Comparison of ENCODE assay signal across 8 cellular contexts in the genomic region with DNA sequence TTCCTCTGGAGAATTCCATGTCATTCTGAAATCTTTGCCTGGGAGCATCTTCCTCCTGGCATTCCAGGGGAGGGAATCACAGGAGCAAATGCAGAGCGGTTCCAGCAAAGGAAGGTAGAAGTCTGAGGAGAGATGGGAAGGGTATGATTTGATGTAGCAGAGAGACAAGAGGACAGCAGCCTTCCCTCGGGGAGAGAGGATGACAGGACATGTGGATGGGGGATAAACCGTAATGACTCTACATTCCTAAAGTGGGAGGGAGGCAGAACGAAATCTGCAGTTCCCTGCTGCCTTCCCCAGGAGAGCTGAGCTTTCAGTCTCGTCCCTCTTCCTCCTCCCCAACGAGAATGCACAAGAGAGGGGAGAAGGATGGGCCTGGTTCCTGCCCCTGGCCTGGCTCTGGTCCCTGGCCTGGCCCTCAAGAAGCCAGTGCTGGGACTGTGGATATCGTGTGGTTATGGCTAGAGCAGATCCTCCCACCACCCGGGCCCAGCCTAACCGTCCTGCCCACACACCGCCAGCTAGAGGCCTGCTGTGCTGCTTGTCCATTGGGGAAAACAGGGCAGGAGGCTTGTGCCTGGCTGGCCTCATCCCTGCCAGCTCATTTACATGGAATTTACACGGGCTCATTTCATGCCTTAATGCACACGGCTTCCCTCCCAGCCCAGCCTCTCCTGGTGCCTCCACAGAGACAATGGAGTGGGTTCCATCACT. TPM values are rescaled to one million over a fixed set of nuclear protein-coding genes. Genes with fewer than 3 reads are reported as not detected.
DNase-seq lines count a peak whose midpoint lies in the region; ATAC-seq and TF ChIP-seq lines count a peak whose summit lies in the region.

No MANE protein-coding gene starts in this region.

- H3K27me3 Mint-ChIP-seq in activated naive CD4-positive, alpha-beta T cell treated with anti-CD3 and anti-CD28 coated beads, Interleukin-2, amount 10 ng/mL, durations not matched to agents 7 days and 5 days, result no peaks in the 10 kb centered on the region

- H3K4me1 Mint-ChIP-seq in activated naive CD4-positive, alpha-beta T cell treated with anti-CD3 and anti-CD28 coated beads, Interleukin-2, amount 10 ng/mL, durations not matched to agents 7 days and 5 days, result peaks cover 25% of the 10 kb centered on the region

- peaks cover 15% of the 10 kb centered on the region for H3K4me1 ChIP-seq in foreskin keratinocyte

- no peak for DNase-seq in activated naive CD4-positive, alpha-beta T cell treated with anti-CD3 and anti-CD28 coated beads, Interleukin-2, amount 10 ng/mL, durations not matched to agents 7 days and 5 days
- DNase-seq in activated naive CD4-positive, alpha-beta T cell treated with anti-CD3 and anti-CD28 coated beads, Interleukin-2, amount 50 U/mL, for 16 hours, result no peak
- DNase-seq in SW480 (ENCODE audit: low spot score) (peak; percentile 90), foreskin keratinocyte (peak; percentile 75 to 88), superior temporal gyrus (ENCODE audit: extremely low spot score) (peak; percentile 53), HuH-7 (ENCODE audit: low spot score) (no peak)

- H3K4me3 Mint-ChIP-seq in activated naive CD4-positive, alpha-beta T cell treated with anti-CD3 and anti-CD28 coated beads, Interleukin-2, amount 10 ng/mL, durations not matched to agents 7 days and 5 days, result no peak overlapping the region

- CTCF ChIA-PET in activated naive CD4-positive, alpha-beta T cell treated with anti-CD3 and anti-CD28 coated beads, Interleukin-2, amount 10 ng/mL, durations not matched to agents 7 days and 5 days (lab: Charles Lee), result interaction anchor here (1.8 kb wide), 1 partner anchor 25 kb away, joined by 7 read pairs; no protein-coding TSS in a partner anchor

- H3K27me3 ChIP-seq in foreskin keratinocyte, result no peaks in the 10 kb centered on the region

- ATAC-seq in foreskin keratinocyte (peak; percentile 77), GM18868 (IDR thresholded peaks at IDR 0.05; ENCODE audit: unreplicated experiment) (no peak), HG03159 (IDR thresholded peaks at IDR 0.05; ENCODE audit: unreplicated experiment) (no peak)

- H3K27ac ChIP-seq in foreskin keratinocyte, result peak overlapping the region; percentile 63

- no peaks in the 10 kb centered on the region for H3K36me3 Mint-ChIP-seq in activated naive CD4-positive, alpha-beta T cell treated with anti-CD3 and anti-CD28 coated beads, Interleukin-2, amount 10 ng/mL, durations not matched to agents 7 days and 5 days

- peak; percentile 26 for TF ChIP-seq CTCF in foreskin keratinocyte (conservative IDR thresholded peaks at IDR 0.05)

- peak overlapping the region; percentile 69 for H3K27ac Mint-ChIP-seq in activated naive CD4-positive, alpha-beta T cell treated with anti-CD3 and anti-CD28 coated beads, Interleukin-2, amount 10 ng/mL, durations not matched to agents 7 days and 5 days

- H3K9me3 Mint-ChIP-seq in activated naive CD4-positive, alpha-beta T cell treated with anti-CD3 and anti-CD28 coated beads, Interleukin-2, amount 10 ng/mL, durations not matched to agents 7 days and 5 days, result no peaks in the 10 kb centered on the region

RNA-seq across cellular contexts. Expression of gene SEMA7A, which starts 26.6 kb away (rescaled TPM):
- 19.8 and 45.0 TPM in 2 replicates for total RNA-seq in foreskin keratinocyte
- 14.5 and 32.3 TPM in 2 replicates for polyA plus RNA-seq in foreskin keratinocyte

RNA-seq across cellular contexts. Expression of gene CYP11A1, which starts 39.7 kb away (rescaled TPM):
- total RNA-seq in foreskin keratinocyte, result not detected in 2 replicates
- polyA plus RNA-seq in foreskin keratinocyte, result 0.04 TPM in 1 of 2 replicates, not detected in the other

RNA-seq across cellular contexts. Expression of gene UBL7, which starts 53.8 kb away (rescaled TPM):
- 55.1 and 59.7 TPM in 2 replicates for total RNA-seq in foreskin keratinocyte
- 73.0 and 77.4 TPM in 2 replicates for polyA plus RNA-seq in foreskin keratinocyte

Comparison
In these comparisons a context has a peak if more than half of its experiments do, and no peak if none do; other contexts are left out.
1. DNase-seq: peak in SW480 (single experiment), foreskin keratinocyte (2 of 2) and superior temporal gyrus (single experiment); none in activated naive CD4-positive, alpha-beta T cell treated with anti-CD3 and anti-CD28 coated beads, Interleukin-2, amount 10 ng/mL, durations not matched to agents 7 days and 5 days (single experiment), activated naive CD4-positive, alpha-beta T cell treated with anti-CD3 and anti-CD28 coated beads, Interleukin-2, amount 50 U/mL, for 16 hours (single experiment) and HuH-7 (single experiment).